ENCODE assay signal across 27 cellular contexts in the genomic region with DNA sequence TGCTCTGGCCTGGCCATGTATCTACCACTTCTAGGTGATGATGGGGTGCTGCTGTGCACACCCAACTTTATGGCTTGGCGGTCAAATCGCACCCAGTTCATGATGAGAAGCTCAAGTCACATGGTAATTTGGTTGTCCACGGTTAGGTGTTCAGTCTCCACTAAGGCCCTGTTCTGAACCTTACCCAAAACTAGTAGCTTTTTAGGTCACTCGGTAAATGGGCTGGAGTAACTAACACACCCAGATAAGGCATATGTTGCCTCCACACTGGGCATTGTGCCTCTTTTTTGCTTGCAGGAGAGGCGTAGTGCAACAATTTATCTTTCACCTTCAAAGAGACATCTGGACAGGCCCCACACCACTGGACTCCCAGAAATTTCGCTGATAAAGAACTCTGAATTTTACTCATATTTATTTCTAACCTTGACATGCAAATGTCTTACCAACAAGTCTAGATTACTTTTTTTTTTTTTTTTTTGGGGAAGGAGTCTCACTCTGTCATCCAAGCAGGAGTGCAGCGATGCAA. TPM values are rescaled to one million over a fixed set of nuclear protein-coding genes. Genes with fewer than 3 reads are reported as not detected.
"Had no signal": no experiment of that assay in that cellular context is flagged by ENCODE, and none has a peak within 500 bp of the region (broad histone marks: within the 10 kb centered on the region; RNA-seq: fewer than 3 reads in every experiment).

No MANE protein-coding gene starts in this region.

- H3K27ac ChIP-seq: brain microvascular endothelial cell, esophagus squamous epithelium, heart left ventricle, VCaP had no signal

- H3K27me3 ChIP-seq: brain microvascular endothelial cell, heart left ventricle had no signal

- H3K4me3 ChIP-seq: esophagus squamous epithelium, heart left ventricle had no signal

- ATAC-seq: activated naive CD4-positive, alpha-beta T cell treated with anti-CD3 and anti-CD28 coated beads, Interleukin-2, amount 50 U/mL, for 72 hours; activated T-cell treated with anti-CD3 and anti-CD28 coated beads, Interleukin-2, amount 50 U/mL, for 72 hours; effector memory CD8-positive, alpha-beta T cell; heart left ventricle; WTC11 had no signal

- H3K36me3 ChIP-seq: brain microvascular endothelial cell, esophagus squamous epithelium, heart left ventricle had no signal

- H3K9me3 ChIP-seq: esophagus squamous epithelium, heart left ventricle had no signal

- DNase-seq: activated CD4-positive, alpha-beta memory T cell treated with anti-CD3 and anti-CD28 coated beads, Interleukin-2, amount 10 ng/mL, durations not matched to agents 7 days and 5 days; activated CD4-positive, alpha-beta T cell treated with anti-CD3 and anti-CD28 coated beads for 1 hour; activated CD4-positive, alpha-beta T cell treated with anti-CD3 and anti-CD28 coated beads for 4 hours; activated CD4-positive, alpha-beta T cell treated with anti-CD3 and anti-CD28 coated beads, Interleukin-2, amount 10 ng/mL, durations not matched to agents 7 days and 5 days; activated CD4-positive, alpha-beta T cell treated with anti-CD3 and anti-CD28 coated beads, Interleukin-2, amount 50 U/mL, for 4 hours; activated CD8-positive, alpha-beta memory T cell treated with anti-CD3 and anti-CD28 coated beads, Interleukin-2, amount 50 U/mL, for 48 hours; activated gamma-delta T cell; activated naive CD4-positive, alpha-beta T cell; activated naive CD4-positive, alpha-beta T cell treated with anti-CD3 and anti-CD28 coated beads, Interleukin-2, amount 10 ng/mL, durations not matched to agents 7 days and 5 days; activated naive CD8-positive, alpha-beta T cell treated with anti-CD3 and anti-CD28 coated beads, Interleukin-2, amount 10 ng/mL, durations not matched to agents 7 days and 5 days; activated T-cell treated with anti-CD3 and anti-CD28 coated beads for 4 hours; activated T-cell treated with anti-CD3 and anti-CD28 coated beads, Interleukin-2, amount 50 U/mL, for 24 hours; activated T-cell treated with anti-CD3 and anti-CD28 coated beads, Interleukin-2, amount 50 U/mL, for 72 hours; anterior cingulate cortex; brain microvascular endothelial cell; cortex of kidney; dermis blood vessel endothelial cell; effector CD4-positive, alpha-beta T cell; effector memory CD8-positive, alpha-beta T cell; esophagus squamous epithelium; foreskin fibroblast; glutamatergic neuron; heart left ventricle; T-helper 2 cell had no signal

RNA-seq across cellular contexts. Expression of gene PTGES, which starts 16.8 kb away (rescaled TPM):
- total RNA-seq: activated CD4-positive, alpha-beta memory T cell treated with anti-CD3 and anti-CD28 coated beads, Interleukin-2, amount 10 ng/mL, durations not matched to agents 7 days and 5 days; activated CD4-positive, alpha-beta T cell treated with anti-CD3 and anti-CD28 coated beads, Interleukin-2, amount 10 ng/mL, durations not matched to agents 7 days and 5 days; activated naive CD8-positive, alpha-beta T cell treated with anti-CD3 and anti-CD28 coated beads, Interleukin-2, amount 10 ng/mL, durations not matched to agents 7 days and 5 days had no signal
